ENCODE assay signal across 1 cellular context in the genomic region with DNA sequence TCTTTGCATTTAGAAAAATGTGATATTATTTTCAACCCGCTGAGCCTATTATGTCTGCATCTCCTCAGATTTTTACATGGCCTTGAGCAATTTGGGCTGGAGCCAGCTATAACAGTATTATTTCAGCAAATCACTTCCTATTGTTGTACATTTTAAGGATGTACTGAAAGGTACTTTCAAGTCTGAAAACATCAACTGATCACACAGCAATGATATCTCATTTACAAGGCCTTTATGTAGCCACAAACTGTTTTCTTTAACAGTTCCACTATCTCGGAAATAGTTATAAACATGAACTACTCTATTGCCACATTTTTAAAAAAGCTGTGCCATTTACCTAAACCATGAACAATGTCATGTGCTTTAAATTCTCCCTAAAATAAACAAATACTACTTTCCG.
TF ChIP-seq lines count a peak whose summit lies in the region.

No MANE protein-coding gene starts in this region.

TF ChIP-seq in GM23338, 12 proteins besides CTCF, POLR2A, EP300 and RAD21 (continued from another document):
- TF ChIP-seq, protein P1, sequence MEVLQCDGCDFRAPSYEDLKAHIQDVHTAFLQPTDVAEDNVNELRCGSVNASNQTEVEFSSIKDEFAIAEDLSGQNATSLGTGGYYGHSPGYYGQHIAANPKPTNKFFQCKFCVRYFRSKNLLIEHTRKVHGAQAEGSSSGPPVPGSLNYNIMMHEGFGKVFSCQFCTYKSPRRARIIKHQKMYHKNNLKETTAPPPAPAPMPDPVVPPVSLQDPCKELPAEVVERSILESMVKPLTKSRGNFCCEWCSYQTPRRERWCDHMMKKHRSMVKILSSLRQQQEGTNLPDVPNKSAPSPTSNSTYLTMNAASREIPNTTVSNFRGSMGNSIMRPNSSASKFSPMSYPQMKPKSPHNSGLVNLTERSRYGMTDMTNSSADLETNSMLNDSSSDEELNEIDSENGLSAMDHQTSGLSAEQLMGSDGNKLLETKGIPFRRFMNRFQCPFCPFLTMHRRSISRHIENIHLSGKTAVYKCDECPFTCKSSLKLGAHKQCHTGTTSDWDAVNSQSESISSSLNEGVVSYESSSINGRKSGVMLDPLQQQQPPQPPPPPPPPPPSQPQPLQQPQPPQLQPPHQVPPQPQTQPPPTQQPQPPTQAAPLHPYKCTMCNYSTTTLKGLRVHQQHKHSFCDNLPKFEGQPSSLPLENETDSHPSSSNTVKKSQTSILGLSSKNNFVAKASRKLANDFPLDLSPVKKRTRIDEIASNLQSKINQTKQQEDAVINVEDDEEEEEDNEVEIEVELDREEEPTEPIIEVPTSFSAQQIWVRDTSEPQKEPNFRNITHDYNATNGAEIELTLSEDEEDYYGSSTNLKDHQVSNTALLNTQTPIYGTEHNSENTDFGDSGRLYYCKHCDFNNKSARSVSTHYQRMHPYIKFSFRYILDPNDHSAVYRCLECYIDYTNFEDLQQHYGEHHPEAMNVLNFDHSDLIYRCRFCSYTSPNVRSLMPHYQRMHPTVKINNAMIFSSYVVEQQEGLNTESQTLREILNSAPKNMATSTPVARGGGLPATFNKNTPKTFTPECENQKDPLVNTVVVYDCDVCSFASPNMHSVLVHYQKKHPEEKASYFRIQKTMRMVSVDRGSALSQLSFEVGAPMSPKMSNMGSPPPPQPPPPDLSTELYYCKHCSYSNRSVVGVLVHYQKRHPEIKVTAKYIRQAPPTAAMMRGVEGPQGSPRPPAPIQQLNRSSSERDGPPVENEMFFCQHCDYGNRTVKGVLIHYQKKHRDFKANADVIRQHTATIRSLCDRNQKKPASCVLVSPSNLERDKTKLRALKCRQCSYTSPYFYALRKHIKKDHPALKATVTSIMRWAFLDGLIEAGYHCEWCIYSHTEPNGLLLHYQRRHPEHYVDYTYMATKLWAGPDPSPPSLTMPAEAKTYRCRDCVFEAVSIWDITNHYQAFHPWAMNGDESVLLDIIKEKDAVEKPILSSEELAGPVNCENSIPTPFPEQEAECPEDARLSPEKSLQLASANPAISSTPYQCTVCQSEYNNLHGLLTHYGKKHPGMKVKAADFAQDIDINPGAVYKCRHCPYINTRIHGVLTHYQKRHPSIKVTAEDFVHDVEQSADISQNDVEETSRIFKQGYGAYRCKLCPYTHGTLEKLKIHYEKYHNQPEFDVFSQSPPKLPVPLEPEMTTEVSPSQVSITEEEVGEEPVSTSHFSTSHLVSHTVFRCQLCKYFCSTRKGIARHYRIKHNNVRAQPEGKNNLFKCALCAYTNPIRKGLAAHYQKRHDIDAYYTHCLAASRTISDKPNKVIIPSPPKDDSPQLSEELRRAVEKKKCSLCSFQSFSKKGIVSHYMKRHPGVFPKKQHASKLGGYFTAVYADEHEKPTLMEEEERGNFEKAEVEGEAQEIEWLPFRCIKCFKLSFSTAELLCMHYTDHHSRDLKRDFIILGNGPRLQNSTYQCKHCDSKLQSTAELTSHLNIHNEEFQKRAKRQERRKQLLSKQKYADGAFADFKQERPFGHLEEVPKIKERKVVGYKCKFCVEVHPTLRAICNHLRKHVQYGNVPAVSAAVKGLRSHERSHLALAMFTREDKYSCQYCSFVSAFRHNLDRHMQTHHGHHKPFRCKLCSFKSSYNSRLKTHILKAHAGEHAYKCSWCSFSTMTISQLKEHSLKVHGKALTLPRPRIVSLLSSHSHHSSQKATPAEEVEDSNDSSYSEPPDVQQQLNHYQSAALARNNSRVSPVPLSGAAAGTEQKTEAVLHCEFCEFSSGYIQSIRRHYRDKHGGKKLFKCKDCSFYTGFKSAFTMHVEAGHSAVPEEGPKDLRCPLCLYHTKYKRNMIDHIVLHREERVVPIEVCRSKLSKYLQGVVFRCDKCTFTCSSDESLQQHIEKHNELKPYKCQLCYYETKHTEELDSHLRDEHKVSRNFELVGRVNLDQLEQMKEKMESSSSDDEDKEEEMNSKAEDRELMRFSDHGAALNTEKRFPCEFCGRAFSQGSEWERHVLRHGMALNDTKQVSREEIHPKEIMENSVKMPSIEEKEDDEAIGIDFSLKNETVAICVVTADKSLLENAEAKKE (CRISPR knock-in tag; IDR thresholded peaks at IDR 0.05), result no peak
- TF ChIP-seq STAT1 (IDR thresholded peaks at IDR 0.05; ENCODE audit: unreplicated experiment) (no peak), ZNF331 (CRISPR knock-in tag; IDR thresholded peaks at IDR 0.05; ENCODE audit: low read depth) (no peak), ZNF114 (CRISPR knock-in tag; IDR thresholded peaks at IDR 0.05) (no peak), JUNB (IDR thresholded peaks at IDR 0.05; ENCODE audit: unreplicated experiment) (no peak)
